In genomic region chr6:149162924-149163323, GRCh38 we compare ENCODE assay signal across 24 cellular contexts.
"Had no signal": no experiment of that assay in that cellular context is flagged by ENCODE, and none has a peak within 500 bp of the region (broad histone marks: within the 10 kb centered on the region; RNA-seq: fewer than 3 reads in every experiment).

No MANE protein-coding gene starts in this region.

- H3K27ac Mint-ChIP-seq: mesothelial cell of epicardium; naive B cell; natural killer cell; nephron progenitor cell; neural progenitor cell; progenitor cell of endocrine pancreas; stimulated activated effector memory CD8-positive, alpha-beta T cell treated with anti-CD3 and anti-CD28 coated beads, Interleukin-12 subunit alpha, Interleukin-12 subunit beta, amount 100 ng/mL, for 72 hours; stimulated activated naive CD8-positive, alpha-beta T cell treated with anti-CD3 and anti-CD28 coated beads, Interleukin-15, Interleukin-2, amounts not matched to agents 100 ng/mL and 50 ng/mL, for 24 hours had no signal

- H3K4me2 ChIP-seq: neural progenitor cell had no signal

- H3K4me3 ChIP-seq: left ventricle myocardium inferior, lung, neural progenitor cell, right atrium auricular region, skin epidermis, spleen, suprapubic skin, thoracic aorta, tibial artery, upper lobe of right lung had no signal

- H3K9ac ChIP-seq: neural progenitor cell had no signal

- FAIRE-seq: urothelium cell line had no signal

- H3K27me3 Mint-ChIP-seq: naive B cell; stimulated activated naive CD8-positive, alpha-beta T cell treated with anti-CD3 and anti-CD28 coated beads, Interleukin-15, Interleukin-2, amounts not matched to agents 100 ng/mL and 50 ng/mL, for 24 hours had no signal

- H3K4me1 ChIP-seq: right atrium auricular region, suprapubic skin, tibial artery, upper lobe of right lung had no signal

- H3K27me3 ChIP-seq: neural progenitor cell, right atrium auricular region, spleen, suprapubic skin, upper lobe of right lung had no signal

- DNase-seq: hippocampal formation; left ventricle myocardium inferior; mesendoderm; naive B cell; natural killer cell; nephron progenitor cell; spleen; stimulated activated CD4-positive, alpha-beta T cell treated with anti-CD3 and anti-CD28 coated beads, Interleukin-4, amount 100 ng/mL, for 24 hours; stimulated activated naive CD4-positive, alpha-beta T cell; tibial artery; trophoblast cell; upper lobe of right lung had no signal

- H3K27ac ChIP-seq: left ventricle myocardium inferior, neural progenitor cell, right atrium auricular region, skin epidermis, spleen, suprapubic skin, thoracic aorta, tibial artery, upper lobe of right lung had no signal

- H3K9me3 ChIP-seq: left ventricle myocardium inferior, right atrium auricular region, spleen, suprapubic skin, thoracic aorta, tibial artery, upper lobe of right lung had no signal

- H3K4me3 Mint-ChIP-seq: mesothelial cell of epicardium; naive B cell; natural killer cell; nephron progenitor cell; neural progenitor cell; stimulated activated effector memory CD8-positive, alpha-beta T cell treated with anti-CD3 and anti-CD28 coated beads, Interleukin-12 subunit alpha, Interleukin-12 subunit beta, amount 100 ng/mL, for 72 hours; stimulated activated naive CD8-positive, alpha-beta T cell treated with anti-CD3 and anti-CD28 coated beads, Interleukin-15, Interleukin-2, amounts not matched to agents 100 ng/mL and 50 ng/mL, for 24 hours had no signal

- H3K36me3 Mint-ChIP-seq: mesothelial cell of epicardium; naive B cell; natural killer cell; neural progenitor cell; stimulated activated effector memory CD8-positive, alpha-beta T cell treated with anti-CD3 and anti-CD28 coated beads, Interleukin-12 subunit alpha, Interleukin-12 subunit beta, amount 100 ng/mL, for 72 hours had no signal

- H3K9me3 Mint-ChIP-seq: mesothelial cell of epicardium; natural killer cell; nephron progenitor cell; neural progenitor cell; stimulated activated effector memory CD8-positive, alpha-beta T cell treated with anti-CD3 and anti-CD28 coated beads, Interleukin-12 subunit alpha, Interleukin-12 subunit beta, amount 100 ng/mL, for 72 hours; stimulated activated naive CD8-positive, alpha-beta T cell treated with anti-CD3 and anti-CD28 coated beads, Interleukin-15, Interleukin-2, amounts not matched to agents 100 ng/mL and 50 ng/mL, for 24 hours had no signal

- ATAC-seq: natural killer cell; sciatic nerve; stimulated activated effector memory CD8-positive, alpha-beta T cell treated with anti-CD3 and anti-CD28 coated beads, Interleukin-12 subunit alpha, Interleukin-12 subunit beta, amount 100 ng/mL, for 72 hours; upper lobe of right lung had no signal

- H3K36me3 ChIP-seq: left ventricle myocardium inferior, neural progenitor cell, right atrium auricular region, spleen, suprapubic skin, thoracic aorta, tibial artery, upper lobe of right lung had no signal

- H2AFZ ChIP-seq: neural progenitor cell had no signal

- H3K4me1 Mint-ChIP-seq: natural killer cell had no signal
